Comparison of ENCODE assay signal across 14 cellular contexts in the genomic region with DNA sequence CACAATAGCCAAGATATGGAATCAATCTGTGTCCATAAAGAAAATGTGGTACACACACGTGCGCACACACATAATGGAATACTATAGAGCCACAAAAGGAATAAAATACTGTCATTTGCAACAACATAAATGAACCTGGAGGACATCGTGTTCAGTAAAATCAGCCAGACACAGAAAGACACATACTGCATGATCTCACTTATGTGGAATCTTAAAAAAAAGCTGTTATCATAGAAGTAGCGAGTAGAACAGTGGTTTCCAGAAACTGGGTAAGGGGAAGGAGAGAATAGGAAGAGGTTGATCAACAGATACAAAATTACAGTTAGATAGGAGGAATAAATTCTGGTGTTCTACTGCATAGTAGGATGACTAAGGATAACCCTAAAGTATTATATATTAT.
"Had no signal": no experiment of that assay in that cellular context is flagged by ENCODE, and none has a peak within 500 bp of the region (broad histone marks: within the 10 kb centered on the region; RNA-seq: fewer than 3 reads in every experiment).

No MANE protein-coding gene starts in this region.

- H3K27ac ChIP-seq: ascending aorta had no signal

- DNase-seq: activated CD4-positive, alpha-beta memory T cell treated with anti-CD3 and anti-CD28 coated beads for 36 hours; activated gamma-delta T cell treated with Interleukin-2 at 50 U/mL for 16 hours; activated naive CD8-positive, alpha-beta T cell treated with anti-CD3 and anti-CD28 coated beads, Interleukin-2, amount 10 ng/mL, durations not matched to agents 7 days and 5 days; activated T-cell treated with anti-CD3 and anti-CD28 coated beads, Interleukin-2, amount 50 U/mL, for 48 hours; dermis blood vessel endothelial cell; erythroblast; glutamatergic neuron; left colon; nucleus accumbens; stimulated activated CD4-positive, alpha-beta T cell treated with anti-CD3 and anti-CD28 coated beads, Interleukin-2, amount 100 ng/mL, for 48 hours; stimulated activated naive CD4-positive, alpha-beta T cell treated with Interleukin-2 at 50 U/mL for 16 hours had no signal

- H3K9me3 ChIP-seq: ascending aorta had no signal

- H3K4me1 ChIP-seq: ascending aorta had no signal

- H3K4me3 ChIP-seq: ascending aorta had no signal

- H3K27me3 ChIP-seq: ascending aorta had no signal

- ATAC-seq: left colon; natural killer cell treated with Interleukin-12 subunit alpha and Interleukin-12 subunit beta and Interleukin-15 and Interleukin-18, amount 100 ng/mL, for 72 hours; sciatic nerve had no signal
